In genomic region chr20:13524339-13524738, GRCh38 we compare ENCODE assay signal across 16 cellular contexts.
A peak's percentile ranks its signal among the peaks of the same experiment; 100 is the strongest.
DNase-seq lines count a peak whose midpoint lies in the region; ATAC-seq, FAIRE-seq and TF ChIP-seq lines count a peak whose summit lies in the region.
"Had no signal": no experiment of that assay in that cellular context is flagged by ENCODE, and none has a peak within 500 bp of the region (broad histone marks: within the 10 kb centered on the region; RNA-seq: fewer than 3 reads in every experiment).

No MANE protein-coding gene starts in this region.

- H3K27ac Mint-ChIP-seq in HFFc6: peak overlapping the region; percentile 97
- peak overlapping the region; percentile 48 for H3K27ac Mint-ChIP-seq in astrocyte (ENCODE audit: unreplicated experiment)
- H3K27ac Mint-ChIP-seq: CD8-positive, alpha-beta memory T cell; H9 had no signal

- TF ChIP-seq CTCF in HFFc6 (IDR thresholded peaks at IDR 0.05): no peak
- TF ChIP-seq CTCF in astrocyte (IDR thresholded peaks at IDR 0.05; ENCODE audit: insufficient read depth, low read depth, low read length): no peak
- TF ChIP-seq CTCF in fibroblast of lung (conservative IDR thresholded peaks at IDR 0.05 in 1 of 2, IDR thresholded peaks at IDR 0.05 in 1 of 2; ENCODE audit: low read depth in 1 of 2, low read length in 2 of 2): no peak

- H3K27me3 Mint-ChIP-seq in HFFc6 (ENCODE audit: insufficient read depth) (no peaks in the 10 kb centered on the region), astrocyte (ENCODE audit: low read depth, unreplicated experiment) (no peaks in the 10 kb centered on the region)
- H3K27me3 Mint-ChIP-seq: CD8-positive, alpha-beta memory T cell had no signal

- H3K36me3 Mint-ChIP-seq in HFFc6 (ENCODE audit: low read depth) (peaks cover 34% of the 10 kb centered on the region), astrocyte (ENCODE audit: low read depth, unreplicated experiment) (peaks cover 7% of the 10 kb centered on the region)

- no peak for FAIRE-seq in astrocyte (lab: Jason Lieb, UNC)

- peaks cover 56% of the 10 kb centered on the region for H3K4me1 Mint-ChIP-seq in HFFc6 (ENCODE audit: low read depth)
- H3K4me1 Mint-ChIP-seq in astrocyte (ENCODE audit: low read depth, unreplicated experiment): peaks cover 11% of the 10 kb centered on the region
- H3K4me1 Mint-ChIP-seq: CD8-positive, alpha-beta memory T cell; H9 had no signal

- ATAC-seq in GM18868 (IDR thresholded peaks at IDR 0.05; ENCODE audit: unreplicated experiment): no peak
- no peak for ATAC-seq in GM21447 (IDR thresholded peaks at IDR 0.05; ENCODE audit: unreplicated experiment)

- no peaks in the 10 kb centered on the region for H3K9me3 ChIP-seq in astrocyte (ENCODE audit: insufficient read depth, low read depth, low read length)
- H3K9me3 ChIP-seq in fibroblast of lung (ENCODE audit: control insufficient read depth, insufficient read depth, low read depth, low read length): no peaks in the 10 kb centered on the region
- H3K9me3 ChIP-seq: Caco-2 had no signal

- H4K20me1 ChIP-seq in astrocyte (ENCODE audit: insufficient read depth, low read length): no peaks in the 10 kb centered on the region
- no peaks in the 10 kb centered on the region for H4K20me1 ChIP-seq in fibroblast of lung (ENCODE audit: control insufficient read depth, extremely low read depth, insufficient read depth, low read length)
- H4K20me1 ChIP-seq: BLaER1 had no signal

- H3K4me1 ChIP-seq in astrocyte (ENCODE audit: insufficient read depth, low read length): peaks cover 11% of the 10 kb centered on the region
- peaks cover 7% of the 10 kb centered on the region for H3K4me1 ChIP-seq in fibroblast of lung (ENCODE audit: control insufficient read depth, extremely low read depth, insufficient read depth, low read length)
- H3K4me1 ChIP-seq: BLaER1, Caco-2 had no signal

- no peak overlapping the region for H3K4me3 ChIP-seq in astrocyte (ENCODE audit: insufficient read depth, low read depth, low read length)
- H3K4me3 ChIP-seq in fibroblast of lung (replicated peaks in 1 of 4; ENCODE audit: control extremely low read depth in 1 of 4, insufficient read depth in 1 of 4, low read depth in 3 of 4, low read length in 4 of 4): no peak overlapping the region
- H3K4me3 ChIP-seq: BLaER1 had no signal

- H3K27ac ChIP-seq in astrocyte (ENCODE audit: low read depth, low read length): no peak overlapping the region
- peak overlapping the region; percentile 57 for H3K27ac ChIP-seq in fibroblast of lung (ENCODE audit: insufficient read depth, low read length)
- H3K27ac ChIP-seq: BLaER1 had no signal

- no peak overlapping the region for H3K4me2 ChIP-seq in astrocyte (ENCODE audit: low read length)
- H3K4me2 ChIP-seq in fibroblast of lung (ENCODE audit: extremely low read depth, insufficient read depth, low read length): no peak overlapping the region
- H3K4me2 ChIP-seq: BLaER1 had no signal

- DNase-seq in HFFc6 (no peak), astrocyte (ENCODE audit: low read depth) (no peak), fibroblast of lung (ENCODE audit: low read depth in 2 of 2) (no peak), T1000 (lab: John Stamatoyannopoulos, UW) (no peak)
- no peak for DNase-seq in stimulated activated CD4-positive, alpha-beta T cell treated with anti-CD3 and anti-CD28 coated beads, Interleukin-4, amount 100 ng/mL, for 4 hours
- DNase-seq: AML-193; Caco-2; CD8-positive, alpha-beta memory T cell; DMS53; GF-D8; GOT3; H9; KBM-7 had no signal

- H3K9me3 Mint-ChIP-seq in HFFc6 (no peaks in the 10 kb centered on the region), astrocyte (ENCODE audit: unreplicated experiment) (no peaks in the 10 kb centered on the region)
- H3K9me3 Mint-ChIP-seq: H9 had no signal

- peak overlapping the region; percentile 11; the same call in 1 of the 2 replicates for H3K4me3 Mint-ChIP-seq in HFFc6
- H3K4me3 Mint-ChIP-seq in astrocyte (ENCODE audit: unreplicated experiment): no peak overlapping the region
- H3K4me3 Mint-ChIP-seq: CD8-positive, alpha-beta memory T cell; H9 had no signal

- no peak overlapping the region for H2AFZ ChIP-seq in astrocyte (ENCODE audit: low read depth, low read length)
- H2AFZ ChIP-seq in fibroblast of lung (ENCODE audit: low read length): no peak overlapping the region

- H3K9ac ChIP-seq in astrocyte (ENCODE audit: low read length) (no peak overlapping the region), fibroblast of lung (ENCODE audit: insufficient read depth, low read length) (no peak overlapping the region)
- H3K9ac ChIP-seq: BLaER1 had no signal

- H3K79me2 ChIP-seq in astrocyte (ENCODE audit: insufficient read depth, low read length) (no peaks in the 10 kb centered on the region), fibroblast of lung (ENCODE audit: control insufficient read depth, insufficient read depth, low read length) (no peaks in the 10 kb centered on the region)

- H3K27me3 ChIP-seq in astrocyte (ENCODE audit: insufficient read depth, low read length) (no peaks in the 10 kb centered on the region), fibroblast of lung (ENCODE audit: control insufficient read depth, insufficient read depth, low read length) (no peaks in the 10 kb centered on the region)
- H3K27me3 ChIP-seq: BLaER1 had no signal

- H3K36me3 ChIP-seq in astrocyte (ENCODE audit: insufficient read depth, low read length): no peaks in the 10 kb centered on the region
- no peaks in the 10 kb centered on the region for H3K36me3 ChIP-seq in fibroblast of lung (ENCODE audit: control insufficient read depth, insufficient read depth, low read length)
